ENCODE assay signal across 9 cellular contexts in genomic region chr9:31119882-31120481, GRCh38.
A peak's percentile ranks its signal among the peaks of the same experiment; 100 is the strongest.
DNase-seq lines count a peak whose midpoint lies in the region; ATAC-seq and TF ChIP-seq lines count a peak whose summit lies in the region.
"Had no signal": no experiment of that assay in that cellular context is flagged by ENCODE, and none has a peak within 500 bp of the region (broad histone marks: within the 10 kb centered on the region; RNA-seq: fewer than 3 reads in every experiment).

No MANE protein-coding gene starts in this region.

- no peak overlapping the region for H3K27ac Mint-ChIP-seq in effector memory CD8-positive, alpha-beta T cell

- H3K36me3 ChIP-seq in SU-DHL-6 (ENCODE audit: low read length) (no peaks in the 10 kb centered on the region), neural cell (ENCODE audit: insufficient read depth, low read length) (no peaks in the 10 kb centered on the region)
- H3K36me3 ChIP-seq: neutrophil had no signal

- peaks cover 0 to 1% of the 10 kb centered on the region in 2 donors for H3K9me3 Mint-ChIP-seq in effector memory CD8-positive, alpha-beta T cell

- H4K20me1 ChIP-seq in SU-DHL-6 (ENCODE audit: low read depth, low read length) (no peaks in the 10 kb centered on the region), neural cell (ENCODE audit: insufficient read depth) (no peaks in the 10 kb centered on the region)

- H3K4me3 ChIP-seq in SU-DHL-6 (ENCODE audit: insufficient read depth, low read length, poor library complexity, severe bottlenecking) (no peak overlapping the region), neural cell (ENCODE audit: low read length) (no peak overlapping the region)

- no peaks in the 10 kb centered on the region for H3K9me2 ChIP-seq in SU-DHL-6 (replicated peaks; ENCODE audit: insufficient read depth, low read length)
- no peaks in the 10 kb centered on the region for H3K9me2 ChIP-seq in neural cell (ENCODE audit: insufficient read depth, low read length)

- H3K27ac ChIP-seq in SU-DHL-6 (ENCODE audit: low read depth, low read length) (no peak overlapping the region), neural cell (ENCODE audit: low read length) (no peak overlapping the region)
- H3K27ac ChIP-seq: neutrophil had no signal

- H3K79me2 ChIP-seq in SU-DHL-6 (ENCODE audit: insufficient read depth, low read length) (no peaks in the 10 kb centered on the region), neural cell (replicated peaks; ENCODE audit: insufficient read depth, low read length) (no peaks in the 10 kb centered on the region)

- H3K9ac ChIP-seq in SU-DHL-6 (ENCODE audit: low read length) (no peak overlapping the region), neural cell (ENCODE audit: low read length) (no peak overlapping the region)

- peak; percentile 78 for ATAC-seq in effector memory CD8-positive, alpha-beta T cell (replicated peaks)
- no peak for ATAC-seq in HG03135 (IDR thresholded peaks at IDR 0.05; ENCODE audit: unreplicated experiment)

- H3K27me3 Mint-ChIP-seq in effector memory CD8-positive, alpha-beta T cell: no peaks in the 10 kb centered on the region

- H2AFZ ChIP-seq in SU-DHL-6 (ENCODE audit: low read depth, low read length, severe bottlenecking) (no peak overlapping the region), neural cell (ENCODE audit: low read depth, low read length) (no peak overlapping the region)

- no peak overlapping the region for H3K4me3 Mint-ChIP-seq in effector memory CD8-positive, alpha-beta T cell

- H3K27me3 ChIP-seq in SU-DHL-6 (ENCODE audit: low read length) (no peaks in the 10 kb centered on the region), neural cell (ENCODE audit: insufficient read depth, low read depth, low read length) (no peaks in the 10 kb centered on the region)
- H3K27me3 ChIP-seq: neutrophil had no signal

- H3K4me1 Mint-ChIP-seq in effector memory CD8-positive, alpha-beta T cell (ENCODE audit: low read depth in 2 of 2): peaks cover 0 to 1% of the 10 kb centered on the region in 2 donors

- TF ChIP-seq RAD21 in neural cell (conservative IDR thresholded peaks at IDR 0.05): no peak

- H3F3A ChIP-seq in SU-DHL-6 (ENCODE audit: insufficient read depth) (no peaks in the 10 kb centered on the region), neural cell (ENCODE audit: insufficient read depth, low read length, poor library complexity, severe bottlenecking) (no peaks in the 10 kb centered on the region)

- H3K9me3 ChIP-seq in SU-DHL-6 (ENCODE audit: insufficient read depth, low read length) (no peaks in the 10 kb centered on the region), neural cell (ENCODE audit: low read length) (no peaks in the 10 kb centered on the region)
- H3K9me3 ChIP-seq: neutrophil had no signal

- H3K36me3 Mint-ChIP-seq in effector memory CD8-positive, alpha-beta T cell (ENCODE audit: insufficient read depth): no peaks in the 10 kb centered on the region

- no peak for TF ChIP-seq EP300 in neural cell (conservative IDR thresholded peaks at IDR 0.05; ENCODE audit: poor library complexity, severe bottlenecking)

- peak; percentile 35 for TF ChIP-seq CTCF in GM20000 (IDR thresholded peaks at IDR 0.05; ENCODE audit: extremely low read depth, missing control alignments)
- TF ChIP-seq CTCF in SU-DHL-6 (IDR thresholded peaks at IDR 0.05; ENCODE audit: insufficient read depth, low read length, poor library complexity, severe bottlenecking): peak; percentile 18
- TF ChIP-seq CTCF in neural cell (IDR thresholded peaks at IDR 0.05; ENCODE audit: poor library complexity, severe bottlenecking): no peak

- DNase-seq in DMS 273 treated with DMSO at 0.1 percent for 48 hours (lab: John Stamatoyannopoulos, UW) (peak; percentile 38), GM20000 (ENCODE audit: low spot score) (peak; percentile 11), HS-5 (ENCODE audit: low read depth) (peak; percentile 26), KG1 (lab: John Stamatoyannopoulos, UW) (no peak)
- DNase-seq in effector memory CD8-positive, alpha-beta T cell: peak; percentile 18 to 22 (median 21)

- H3K4me2 ChIP-seq in SU-DHL-6 (ENCODE audit: low read depth, low read length, poor library complexity, severe bottlenecking): no peak overlapping the region
- no peak overlapping the region for H3K4me2 ChIP-seq in neural cell (ENCODE audit: low read length)

TF ChIP-seq in neural cell, 6 proteins besides CTCF, POLR2A, EP300 and RAD21:
- TF ChIP-seq, protein P1, sequence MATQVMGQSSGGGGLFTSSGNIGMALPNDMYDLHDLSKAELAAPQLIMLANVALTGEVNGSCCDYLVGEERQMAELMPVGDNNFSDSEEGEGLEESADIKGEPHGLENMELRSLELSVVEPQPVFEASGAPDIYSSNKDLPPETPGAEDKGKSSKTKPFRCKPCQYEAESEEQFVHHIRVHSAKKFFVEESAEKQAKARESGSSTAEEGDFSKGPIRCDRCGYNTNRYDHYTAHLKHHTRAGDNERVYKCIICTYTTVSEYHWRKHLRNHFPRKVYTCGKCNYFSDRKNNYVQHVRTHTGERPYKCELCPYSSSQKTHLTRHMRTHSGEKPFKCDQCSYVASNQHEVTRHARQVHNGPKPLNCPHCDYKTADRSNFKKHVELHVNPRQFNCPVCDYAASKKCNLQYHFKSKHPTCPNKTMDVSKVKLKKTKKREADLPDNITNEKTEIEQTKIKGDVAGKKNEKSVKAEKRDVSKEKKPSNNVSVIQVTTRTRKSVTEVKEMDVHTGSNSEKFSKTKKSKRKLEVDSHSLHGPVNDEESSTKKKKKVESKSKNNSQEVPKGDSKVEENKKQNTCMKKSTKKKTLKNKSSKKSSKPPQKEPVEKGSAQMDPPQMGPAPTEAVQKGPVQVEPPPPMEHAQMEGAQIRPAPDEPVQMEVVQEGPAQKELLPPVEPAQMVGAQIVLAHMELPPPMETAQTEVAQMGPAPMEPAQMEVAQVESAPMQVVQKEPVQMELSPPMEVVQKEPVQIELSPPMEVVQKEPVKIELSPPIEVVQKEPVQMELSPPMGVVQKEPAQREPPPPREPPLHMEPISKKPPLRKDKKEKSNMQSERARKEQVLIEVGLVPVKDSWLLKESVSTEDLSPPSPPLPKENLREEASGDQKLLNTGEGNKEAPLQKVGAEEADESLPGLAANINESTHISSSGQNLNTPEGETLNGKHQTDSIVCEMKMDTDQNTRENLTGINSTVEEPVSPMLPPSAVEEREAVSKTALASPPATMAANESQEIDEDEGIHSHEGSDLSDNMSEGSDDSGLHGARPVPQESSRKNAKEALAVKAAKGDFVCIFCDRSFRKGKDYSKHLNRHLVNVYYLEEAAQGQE (IDR thresholded peaks at IDR 0.05; ENCODE audit: borderline replicate concordance): no peak
- peak; percentile 30 for TF ChIP-seq SMC3 (conservative IDR thresholded peaks at IDR 0.05; ENCODE audit: poor library complexity)
